8 cellular contexts compared by ENCODE assay signal in the genomic region with DNA sequence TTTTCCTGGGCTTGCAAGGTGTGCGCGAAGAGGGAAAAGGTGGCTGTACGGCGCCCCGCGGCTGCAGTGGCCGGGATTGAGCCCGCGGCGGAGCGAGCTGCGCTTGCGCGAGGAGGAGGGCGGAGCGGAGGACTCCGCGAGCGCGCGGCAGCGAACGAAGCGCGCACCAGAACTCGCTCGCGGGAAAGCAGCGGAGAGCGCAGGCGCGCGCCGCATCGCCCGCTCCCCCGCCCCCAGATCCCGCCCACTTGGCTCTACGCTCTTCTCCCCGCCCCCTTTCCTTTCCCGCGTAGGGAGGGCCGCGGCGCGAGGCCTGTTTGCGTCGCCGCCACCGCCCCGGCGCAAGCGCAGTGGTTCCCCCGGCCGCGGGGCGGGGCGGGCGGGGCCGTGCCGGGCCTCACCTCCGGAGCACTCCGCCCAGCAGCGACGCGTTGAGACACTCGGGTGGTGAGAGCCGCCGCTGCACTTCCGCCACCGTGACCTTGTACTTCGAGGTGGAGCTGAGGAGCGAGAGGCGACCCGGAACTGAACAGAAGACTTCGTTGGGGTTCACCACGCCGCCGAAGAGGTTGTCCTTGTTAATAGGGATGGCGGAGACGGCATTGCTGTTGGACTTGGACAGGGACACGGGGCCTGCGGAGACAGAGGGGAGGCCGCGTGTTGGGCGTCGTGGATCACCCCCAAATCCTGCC. TPM values are rescaled to one million over a fixed set of nuclear protein-coding genes. Genes with fewer than 3 reads are reported as not detected.
DNase-seq lines count a peak whose midpoint lies in the region; ATAC-seq, FAIRE-seq and TF ChIP-seq lines count a peak whose summit lies in the region.

No MANE protein-coding gene starts in this region.

- POLR2A ChIA-PET in activated B cell treated with CpG ODN at 0.5 μM for 24 hours (lab: Charles Lee) = interaction anchor here (1.4 kb wide), 1 partner anchor 14 kb away, joined by 3 read pairs; no protein-coding TSS in a partner anchor

- no peaks in the 10 kb centered on the region for H3K36me3 Mint-ChIP-seq in activated B cell treated with CpG ODN at 0.5 μM for 24 hours (ENCODE audit: low read depth)

- peaks cover 4 to 8% of the 10 kb centered on the region in 2 donors for H3K4me1 ChIP-seq in kidney (ENCODE audit: control insufficient read depth in 1 of 2, insufficient read depth in 1 of 2, low read depth in 1 of 2, low read length in 2 of 2)

- no peaks in the 10 kb centered on the region for H3K36me3 ChIP-seq in kidney (ENCODE audit: control insufficient read depth in 1 of 2, insufficient read depth in 2 of 2, low read length in 2 of 2)

- peak overlapping the region; percentile 82 for H3K4me3 ChIP-seq in AG10803 (ENCODE audit: low read length)
- H3K4me3 ChIP-seq in kidney (ENCODE audit: low read length in 2 of 2) = peak overlapping the region; percentile 53 to 86

- H3K27ac Mint-ChIP-seq in activated B cell treated with CpG ODN at 0.5 μM for 24 hours = peak overlapping the region; percentile 63

- no peak for FAIRE-seq in kidney (lab: Jason Lieb, UNC)

- peak overlapping the region; percentile 36 to 68 for H3K27ac ChIP-seq in kidney (ENCODE audit: low read depth in 2 of 2, low read length in 2 of 2)

- H3K4me1 Mint-ChIP-seq in activated B cell treated with CpG ODN at 0.5 μM for 24 hours = peaks cover 12% of the 10 kb centered on the region

- ATAC-seq in GM18907 (IDR thresholded peaks at IDR 0.05; ENCODE audit: unreplicated experiment) (peak; percentile 95), HG03135 (IDR thresholded peaks at IDR 0.05; ENCODE audit: unreplicated experiment) (peak; percentile 96), activated B cell treated with CpG ODN at 0.5 μM for 24 hours (ENCODE audit: low read depth) (peak; percentile 94)

- H3K27me3 Mint-ChIP-seq in activated B cell treated with CpG ODN at 0.5 μM for 24 hours = peaks cover 54% of the 10 kb centered on the region

- intact Hi-C loops in activated B cell treated with CpG ODN at 0.5 μM for 24 hours (cut with micrococcal nuclease) (loop anchor here (1.0 to 5.0 kb wide), 5 partner anchors 8 to 434 kb away; a partner anchor contains a TSS), kidney (cut with DNase I) (no loop called here)

- DNase-seq in AG10803 (ENCODE audit: low read depth) = peak; percentile 92
- DNase-seq in NCI-H2196 treated with DMSO at 0.1 percent for 48 hours (lab: John Stamatoyannopoulos, UW; ENCODE audit: unreplicated experiment) = peak; percentile 98
- DNase-seq in activated B cell treated with CpG ODN at 0.5 μM for 24 hours = peak; percentile 80
- DNase-seq in central memory CD4-positive, alpha-beta T cell = peak; percentile 85
- peak; percentile 98 for DNase-seq in kidney
- peak; percentile 48 to 59 for DNase-seq in stimulated activated CD4-positive, alpha-beta T cell treated with anti-CD3 and anti-CD28 coated beads, Interleukin-1b, Interleukin-23, amount 100 ng/mL, for 1 hour (ENCODE audit: low read depth in 2 of 2)

- TF ChIP-seq CTCF in AG10803 (conservative IDR thresholded peaks at IDR 0.05; ENCODE audit: low read length) = peak; percentile 40
- TF ChIP-seq CTCF in activated B cell treated with CpG ODN at 0.5 μM for 24 hours (IDR thresholded peaks at IDR 0.05) = no peak
- TF ChIP-seq CTCF in kidney (IDR thresholded peaks at IDR 0.05; ENCODE audit: borderline replicate concordance, extremely low read depth, insufficient read depth) = peak; percentile 51

- peak overlapping the region; percentile 78 for H3K4me3 Mint-ChIP-seq in activated B cell treated with CpG ODN at 0.5 μM for 24 hours

- H3K9ac ChIP-seq in kidney (ENCODE audit: low read length in 2 of 2) = peak overlapping the region in 1 of 2 donors; percentile 72

- no peaks in the 10 kb centered on the region for H3K9me3 ChIP-seq in kidney (ENCODE audit: control insufficient read depth in 1 of 2, low read length in 2 of 2)

- CTCF ChIA-PET in activated B cell treated with CpG ODN at 0.5 μM for 24 hours (lab: Charles Lee) = no interaction called here

- peaks cover 12% of the 10 kb centered on the region for H3K9me3 Mint-ChIP-seq in activated B cell treated with CpG ODN at 0.5 μM for 24 hours

RNA-seq across cellular contexts. Expression of a gene that starts 10.6 kb away (rescaled TPM):
- total RNA-seq in activated B cell treated with CpG ODN at 0.5 μM for 24 hours = not detected in 2 replicates
- total RNA-seq in kidney = 16.2 TPM
- polyA plus RNA-seq in kidney (ENCODE audit: insufficient read depth, low read depth, low replicate concordance) = 10.1 TPM

Comparison
In these comparisons a context has a peak if more than half of its experiments do, and no peak if none do; other contexts are left out.
1. Peak in every context shown above with its lines: DNase-seq, ATAC-seq, H3K4me3 ChIP-seq and H3K27ac ChIP-seq.
2. RNA of a gene that starts 10.6 kb away (total RNA-seq): 16.2 TPM in kidney (single experiment); not detected in activated B cell treated with CpG ODN at 0.5 μM for 24 hours; every median in the first group is over 10 times any median in the second.